In the genomic region with DNA sequence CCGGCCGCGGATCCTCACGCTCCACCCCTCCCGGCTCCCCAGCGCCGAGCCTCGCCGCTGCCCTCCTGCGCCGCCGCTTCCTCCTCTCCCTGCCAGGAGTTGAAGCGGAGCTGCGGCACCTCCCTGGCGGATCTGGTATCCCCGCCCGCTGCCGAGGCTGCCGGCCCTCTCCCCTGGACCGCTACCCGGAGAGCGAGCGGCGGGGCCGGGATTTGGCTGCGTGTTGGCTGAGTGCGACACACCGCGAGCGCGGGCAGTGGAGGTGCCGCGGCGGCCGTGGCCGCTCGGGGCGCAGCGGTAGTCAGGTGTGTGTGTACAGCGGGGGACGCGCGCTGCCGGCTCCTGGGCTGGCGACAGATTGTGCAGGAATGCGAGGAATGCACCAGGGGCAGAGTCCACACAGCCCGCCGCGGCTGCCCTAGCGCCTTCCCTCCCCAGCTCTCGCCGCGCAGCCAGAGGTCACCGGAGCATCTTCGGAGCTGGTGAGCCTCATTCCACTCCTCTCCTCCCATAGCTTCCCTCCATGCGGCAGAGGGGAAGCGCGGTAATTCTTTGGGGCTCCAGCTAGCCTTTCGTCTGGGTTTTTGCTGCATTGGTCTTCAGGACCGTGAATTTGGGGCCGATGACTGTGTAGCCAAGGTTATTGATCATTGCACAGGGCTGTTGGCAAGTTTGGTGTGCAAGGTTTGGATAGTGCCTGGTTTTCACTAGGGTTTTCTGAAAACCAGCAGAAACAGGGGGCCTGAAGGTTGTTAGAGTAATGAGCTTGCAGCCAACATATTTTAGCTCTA, we compare ENCODE assay signal across 8 cellular contexts.
DNase-seq lines count a peak whose midpoint lies in the region; ATAC-seq and TF ChIP-seq lines count a peak whose summit lies in the region.

No MANE protein-coding gene starts in this region.

- peak; percentile 40 for DNase-seq in 8988T
- DNase-seq in NCI-H146 (lab: John Stamatoyannopoulos, UW), result peak; percentile 70
- DNase-seq in activated CD4-positive, alpha-beta T cell treated with anti-CD3 and anti-CD28 coated beads for 48 hours, result peak; percentile 69
- DNase-seq in effector memory CD8-positive, alpha-beta T cell, result peak; percentile 43 to 50 (median 48)
- DNase-seq in memory B cell (ENCODE audit: low spot score in 2 of 2), result no peak
- peak; percentile 34 to 36 for DNase-seq in stimulated activated CD8-positive, alpha-beta memory T cell treated with anti-CD3 and anti-CD28 coated beads, Interleukin-15, amount 100 ng/mL, for 48 hours (ENCODE audit: low read depth in 2 of 2)

- H3K4me1 Mint-ChIP-seq in effector memory CD8-positive, alpha-beta T cell (ENCODE audit: low read depth in 2 of 2), result peaks cover 17 to 21% of the 10 kb centered on the region in 2 donors
- peaks cover 16% of the 10 kb centered on the region for H3K4me1 Mint-ChIP-seq in memory B cell

- TF ChIP-seq CTCF in GM12872 (IDR thresholded peaks at IDR 0.05; ENCODE audit: insufficient read depth, low read depth, low read length), result peak; percentile 59

- H3K27me3 Mint-ChIP-seq in effector memory CD8-positive, alpha-beta T cell, result no peaks in the 10 kb centered on the region
- H3K27me3 Mint-ChIP-seq in memory B cell, result peaks cover 8% of the 10 kb centered on the region

- H3K27ac Mint-ChIP-seq in effector memory CD8-positive, alpha-beta T cell, result peak overlapping the region; percentile 84 to 94
- peak overlapping the region; percentile 92 for H3K27ac Mint-ChIP-seq in memory B cell

- peaks cover 13% of the 10 kb centered on the region for H3K36me3 Mint-ChIP-seq in effector memory CD8-positive, alpha-beta T cell (ENCODE audit: insufficient read depth)
- no peaks in the 10 kb centered on the region for H3K36me3 Mint-ChIP-seq in memory B cell

- H3K9me3 Mint-ChIP-seq in effector memory CD8-positive, alpha-beta T cell, result no peaks in the 10 kb centered on the region
- no peaks in the 10 kb centered on the region for H3K9me3 Mint-ChIP-seq in memory B cell

- ATAC-seq in HG02763 (IDR thresholded peaks at IDR 0.05; ENCODE audit: unreplicated experiment) (peak; percentile 41), memory B cell (ENCODE audit: low read depth) (peak; percentile 52)
- peak; percentile 50 for ATAC-seq in effector memory CD8-positive, alpha-beta T cell (replicated peaks)

- peak overlapping the region; percentile 92 for H3K4me3 Mint-ChIP-seq in effector memory CD8-positive, alpha-beta T cell
- peak overlapping the region; percentile 98 for H3K4me3 Mint-ChIP-seq in memory B cell

Comparison
In these comparisons a context has a peak if more than half of its experiments do, and no peak if none do; other contexts are left out.
1. DNase-seq: peak in 8988T (single experiment), NCI-H146 (single experiment), activated CD4-positive, alpha-beta T cell treated with anti-CD3 and anti-CD28 coated beads for 48 hours (single experiment), effector memory CD8-positive, alpha-beta T cell (3 of 3) and stimulated activated CD8-positive, alpha-beta memory T cell treated with anti-CD3 and anti-CD28 coated beads, Interleukin-15, amount 100 ng/mL, for 48 hours (2 of 2); none in memory B cell (0 of 2).
2. Peak in every context shown above with its lines, with median percentiles within 50 percentile points of each other: ATAC-seq.